Comparison of ENCODE assay signal across 8 cellular contexts in genomic region chr17:67246648-67247415, GRCh38. TPM values are rescaled to one million over a fixed set of nuclear protein-coding genes. Genes with fewer than 3 reads are reported as not detected.
DNase-seq lines count a peak whose midpoint lies in the region; ATAC-seq and TF ChIP-seq lines count a peak whose summit lies in the region.

No MANE protein-coding gene starts in this region.

- peak overlapping the region; percentile 73 for H3K4me3 ChIP-seq in CD8-positive, alpha-beta memory T cell (ENCODE audit: low read length)
- peak overlapping the region; percentile 88; the same call in 1 of the 2 replicates for H3K4me3 ChIP-seq in WI38 (ENCODE audit: low read depth, low read length)
- peak overlapping the region; percentile 97 for H3K4me3 ChIP-seq in neural cell (ENCODE audit: low read length)

- peak overlapping the region; percentile 79 for H3K9ac ChIP-seq in neural cell (ENCODE audit: low read length)

- no peaks in the 10 kb centered on the region for H3K9me3 Mint-ChIP-seq in CD8-positive, alpha-beta memory T cell
- H3K9me3 Mint-ChIP-seq in endothelial cell (ENCODE audit: unreplicated experiment): no peaks in the 10 kb centered on the region

- TF ChIP-seq RAD21 in neural cell (conservative IDR thresholded peaks at IDR 0.05): no peak

- peak overlapping the region; percentile 65 for H3K4me2 ChIP-seq in neural cell (ENCODE audit: low read length)

- peak overlapping the region; percentile 8 for H2AFZ ChIP-seq in neural cell (ENCODE audit: low read depth, low read length)

- no peak for TF ChIP-seq CTCF in WI38 (IDR thresholded peaks at IDR 0.05; ENCODE audit: low read depth, low read length)
- TF ChIP-seq CTCF in endothelial cell (IDR thresholded peaks at IDR 0.05; ENCODE audit: unreplicated experiment): no peak
- TF ChIP-seq CTCF in neural cell (IDR thresholded peaks at IDR 0.05; ENCODE audit: poor library complexity, severe bottlenecking): no peak

- H4K20me1 ChIP-seq in neural cell (ENCODE audit: insufficient read depth): no peaks in the 10 kb centered on the region

- peaks cover 38 to 47% (median 45%) of the 10 kb centered on the region in 3 donors for H3K4me1 Mint-ChIP-seq in CD8-positive, alpha-beta memory T cell
- H3K4me1 Mint-ChIP-seq in endothelial cell (ENCODE audit: unreplicated experiment): peaks cover 17% of the 10 kb centered on the region

- no peaks in the 10 kb centered on the region for H3K9me3 ChIP-seq in CD8-positive, alpha-beta memory T cell (ENCODE audit: low read length)
- H3K9me3 ChIP-seq in neural cell (ENCODE audit: low read length): no peaks in the 10 kb centered on the region

- H3K27ac ChIP-seq in CD8-positive, alpha-beta memory T cell (ENCODE audit: low read depth, low read length): peak overlapping the region; percentile 81
- no peak overlapping the region for H3K27ac ChIP-seq in neural cell (ENCODE audit: low read length)

- H3K27me3 Mint-ChIP-seq in CD8-positive, alpha-beta memory T cell: no peaks in the 10 kb centered on the region
- H3K27me3 Mint-ChIP-seq in endothelial cell (ENCODE audit: unreplicated experiment): peaks cover 13% of the 10 kb centered on the region

- CTCF ChIA-PET in CD8-positive, alpha-beta memory T cell (lab: Charles Lee): interaction anchor here (0.9 to 1.0 kb wide), 3 partner anchors 10 to 26 kb away, joined by 3 to 4 read pairs (median 4); no protein-coding TSS in a partner anchor

- DNase-seq in CD8-positive, alpha-beta memory T cell: peak in 4 of 5 donors; percentile 53 to 77 (median 70)
- DNase-seq in endothelial cell (ENCODE audit: low spot score) (peak; percentile 8), NCI-H1092 treated with DMSO at 0.1 percent for 48 hours (lab: John Stamatoyannopoulos, UW) (no peak), Ammon's horn (ENCODE audit: low spot score) (no peak)

- no peak for TF ChIP-seq EP300 in neural cell (conservative IDR thresholded peaks at IDR 0.05; ENCODE audit: poor library complexity, severe bottlenecking)

- POLR2A ChIA-PET in CD8-positive, alpha-beta memory T cell (lab: Charles Lee): interaction anchor here (0.8 to 1.2 kb wide), 3 partner anchors 10 to 119 kb away, joined by 3 to 7 read pairs (median 4); no protein-coding TSS in a partner anchor

- H3K27me3 ChIP-seq in CD8-positive, alpha-beta memory T cell (ENCODE audit: insufficient read depth, low read length, poor library complexity, severe bottlenecking): no peaks in the 10 kb centered on the region
- H3K27me3 ChIP-seq in neural cell (ENCODE audit: insufficient read depth, low read depth, low read length): no peaks in the 10 kb centered on the region

- no peaks in the 10 kb centered on the region for H3F3A ChIP-seq in neural cell (ENCODE audit: insufficient read depth, low read length, poor library complexity, severe bottlenecking)

- peak overlapping the region; percentile 88 to 95 (median 91) for H3K4me3 Mint-ChIP-seq in CD8-positive, alpha-beta memory T cell
- peak overlapping the region; percentile 91 for H3K4me3 Mint-ChIP-seq in endothelial cell (ENCODE audit: unreplicated experiment)

- no peaks in the 10 kb centered on the region for H3K9me2 ChIP-seq in neural cell (ENCODE audit: insufficient read depth, low read length)

- H3K27ac Mint-ChIP-seq in CD8-positive, alpha-beta memory T cell: peak overlapping the region; percentile 76 to 97 (median 95)
- H3K27ac Mint-ChIP-seq in endothelial cell (ENCODE audit: unreplicated experiment): peak overlapping the region; percentile 67

- ATAC-seq in GM19351 (IDR thresholded peaks at IDR 0.05; ENCODE audit: unreplicated experiment) (peak; percentile 43), HG03442 (IDR thresholded peaks at IDR 0.05; ENCODE audit: unreplicated experiment) (peak; percentile 49)

- peaks cover 1 to 17% (median 4%) of the 10 kb centered on the region in 3 donors for H3K36me3 Mint-ChIP-seq in CD8-positive, alpha-beta memory T cell
- H3K36me3 Mint-ChIP-seq in endothelial cell (ENCODE audit: low read depth, unreplicated experiment): peaks cover 11% of the 10 kb centered on the region

- H3K79me2 ChIP-seq in neural cell (replicated peaks; ENCODE audit: insufficient read depth, low read length): peaks cover 32% of the 10 kb centered on the region

- H3K4me1 ChIP-seq in CD8-positive, alpha-beta memory T cell (ENCODE audit: insufficient read depth, low read length): peaks cover 31% of the 10 kb centered on the region

- no peaks in the 10 kb centered on the region for H3K36me3 ChIP-seq in CD8-positive, alpha-beta memory T cell (ENCODE audit: insufficient read depth, low read length)
- no peaks in the 10 kb centered on the region for H3K36me3 ChIP-seq in neural cell (ENCODE audit: insufficient read depth, low read length)

TF ChIP-seq in neural cell, 6 proteins besides CTCF, POLR2A, EP300 and RAD21:
- TF ChIP-seq EZH2 (IDR thresholded peaks at IDR 0.05; ENCODE audit: borderline replicate concordance, insufficient read depth, low read length, poor library complexity, severe bottlenecking): no peak
- TF ChIP-seq POLR2AphosphoS5 (IDR thresholded peaks at IDR 0.05): no peak
- no peak for TF ChIP-seq MXI1 (conservative IDR thresholded peaks at IDR 0.05; ENCODE audit: poor library complexity, severe bottlenecking)
- TF ChIP-seq REST (IDR thresholded peaks at IDR 0.05; ENCODE audit: borderline replicate concordance): no peak
- no peak for TF ChIP-seq TAF1 (IDR thresholded peaks at IDR 0.05; ENCODE audit: low read depth)
- TF ChIP-seq SMC3 (conservative IDR thresholded peaks at IDR 0.05; ENCODE audit: poor library complexity): no peak

RNA-seq across cellular contexts. Expression of gene HELZ, which starts 1.8 kb away (rescaled TPM):
- 10 to 100 TPM; 56.4 to 62.5 TPM for total RNA-seq in CD8-positive, alpha-beta memory T cell
- 85.0 TPM for polyA plus RNA-seq in CD8-positive, alpha-beta memory T cell
- 57.0 TPM for total RNA-seq in endothelial cell (ENCODE audit: unreplicated experiment)
- polyA plus RNA-seq in neural cell: 11.7 and 14.4 TPM in 2 replicates
- polyA minus RNA-seq in neural cell: 98.8 and 134 TPM in 2 replicates

Comparison
In these comparisons a context has a peak if more than half of its experiments do, and no peak if none do; other contexts are left out.
1. DNase-seq: peak in CD8-positive, alpha-beta memory T cell (4 of 5) and endothelial cell (single experiment); none in NCI-H1092 treated with DMSO at 0.1 percent for 48 hours (single experiment) and Ammon's horn (single experiment).
2. Peak in every context shown above with its lines, with median percentiles within 50 percentile points of each other: H3K4me3 ChIP-seq.